In genomic region chr16:78430281-78430680, GRCh38 we compare ENCODE assay signal across 34 cellular contexts.
DNase-seq lines count a peak whose midpoint lies in the region; ATAC-seq, FAIRE-seq and TF ChIP-seq lines count a peak whose summit lies in the region.
"Had no signal": no experiment of that assay in that cellular context is flagged by ENCODE, and none has a peak within 500 bp of the region (broad histone marks: within the 10 kb centered on the region; RNA-seq: fewer than 3 reads in every experiment).

No MANE protein-coding gene starts in this region.

- H3K27ac ChIP-seq in HepG2 (ENCODE audit: extremely low read length, insufficient read depth, low read length) (no peak overlapping the region), right lobe of liver (no peak overlapping the region), SJSA1 (peak overlapping the region; percentile 56), esophagus muscularis mucosa (replicated peaks in 1 of 4) (no peak overlapping the region), trophoblast cell (ENCODE audit: low read depth, low read length) (no peak overlapping the region)
- H3K27ac ChIP-seq: 22Rv1; A549; BLaER1; BLaER1 treated with 17β-estradiol and CSF1 and Interleukin-3, amounts not matched to agents 10 nM and 100 nM; C4-2B had no signal

- 98% methylated on average over 4 of the region's 4 CpGs for WGBS in HepG2 (ENCODE audit: low lambda C conversion rate)
- WGBS in right lobe of liver (ENCODE audit: insufficient coverage, low coverage, low lambda C conversion rate, missing lambda C conversion rate): 0% methylated on average over 1 of the region's 4 CpGs
- WGBS in esophagus muscularis mucosa: 83% methylated on average over 4 of the region's 4 CpGs
- no CpG with 5 or more reads among the region's 4 CpGs for WGBS in trophoblast cell (ENCODE audit: extremely low coverage, insufficient coverage, insufficient read length)

- H3K27me3 ChIP-seq in HepG2 (ENCODE audit: control insufficient read depth in 1 of 2, insufficient read depth in 2 of 2, low read length in 2 of 2) (no peaks in the 10 kb centered on the region), right lobe of liver (no peaks in the 10 kb centered on the region), SJSA1 (replicated peaks) (no peaks in the 10 kb centered on the region), esophagus muscularis mucosa (no peaks in the 10 kb centered on the region), trophoblast cell (ENCODE audit: insufficient read depth, low read length) (no peaks in the 10 kb centered on the region)
- H3K27me3 ChIP-seq: BE2C; BLaER1; BLaER1 treated with 17β-estradiol and CSF1 and Interleukin-3, amounts not matched to agents 10 nM and 100 nM had no signal

- H3K4me2 ChIP-seq in HepG2 (ENCODE audit: low read depth, low read length) (no peak overlapping the region), trophoblast cell (ENCODE audit: low read length) (no peak overlapping the region)
- H3K4me2 ChIP-seq: A549; BLaER1; BLaER1 treated with 17β-estradiol and CSF1 and Interleukin-3, amounts not matched to agents 10 nM and 100 nM had no signal

- no peak overlapping the region for H2BK12ac ChIP-seq in trophoblast cell (ENCODE audit: low read length)

- no peak overlapping the region for H3K4ac ChIP-seq in trophoblast cell (ENCODE audit: low read depth, low read length)

- no peaks in the 10 kb centered on the region for H3K79me1 ChIP-seq in trophoblast cell (ENCODE audit: low read length)

- H3K79me2 ChIP-seq in HepG2 (ENCODE audit: insufficient read depth, low read length) (no peaks in the 10 kb centered on the region), trophoblast cell (ENCODE audit: control insufficient read depth, insufficient read depth, low read length, poor library complexity) (no peaks in the 10 kb centered on the region)

- intact Hi-C loops in HepG2 (cut with micrococcal nuclease; ENCODE audit: unreplicated experiment): no loop called here
- intact Hi-C loops in right lobe of liver (cut with DNase I): no loop called here
- intact Hi-C loops in esophagus muscularis mucosa (cut with DNase I): loop anchor here (10.0 kb wide), 1 partner anchor 305 kb away; no protein-coding TSS in a partner anchor

- no peak overlapping the region for H3K9ac ChIP-seq in HepG2 (ENCODE audit: insufficient read depth, low read depth, low read length)
- no peak overlapping the region for H3K9ac ChIP-seq in trophoblast cell (ENCODE audit: low read length)
- H3K9ac ChIP-seq: BLaER1; BLaER1 treated with 17β-estradiol and CSF1 and Interleukin-3, amounts not matched to agents 10 nM and 100 nM had no signal

- no peak for TF ChIP-seq EP300 in HepG2 (IDR thresholded peaks at IDR 0.05; ENCODE audit: low read depth in 2 of 2, low read length in 2 of 2)
- no peak for TF ChIP-seq EP300 in HepG2 (CRISPR knock-in tag; IDR thresholded peaks at IDR 0.05; ENCODE audit: borderline replicate concordance)
- no peak for TF ChIP-seq EP300 in esophagus muscularis mucosa (IDR thresholded peaks at IDR 0.05)

- no peak overlapping the region for H3K14ac ChIP-seq in trophoblast cell (ENCODE audit: low read length)

- in situ Hi-C loops in HepG2 (cut with HindIII; ENCODE audit: extremely low pct_ligation_motif_present, low pct_unique_long_range_greater_than_20kb): no loop called here

- no peak overlapping the region for H3K23ac ChIP-seq in trophoblast cell (ENCODE audit: low read length)

- peaks cover 0 to 10% of the 10 kb centered on the region in 2 experiments; a peak in 3 of 5 replicates for H3K36me3 ChIP-seq in HepG2 (replicated peaks in 1 of 2; ENCODE audit: control insufficient read depth in 1 of 2, insufficient read depth in 2 of 2, low read length in 2 of 2)
- H3K36me3 ChIP-seq in right lobe of liver: no peaks in the 10 kb centered on the region
- H3K36me3 ChIP-seq in SJSA1: no peaks in the 10 kb centered on the region
- H3K36me3 ChIP-seq in esophagus muscularis mucosa: peaks cover 0 to 6% (median 0%) of the 10 kb centered on the region in 4 donors
- H3K36me3 ChIP-seq in trophoblast cell (ENCODE audit: control insufficient read depth in 1 of 2, insufficient read depth in 2 of 2, low read length in 2 of 2): peaks cover 0 to 3% of the 10 kb centered on the region in 2 experiments
- H3K36me3 ChIP-seq: BE2C had no signal

- CTCF ChIA-PET in HepG2 (lab: Yijun Ruan, JAX; ENCODE audit: low intra/inter-chr PET ratio, low total read pairs): no interaction called here

- no peak overlapping the region for H4K91ac ChIP-seq in trophoblast cell (ENCODE audit: low read depth, low read length)

- no peak overlapping the region for H4K12ac ChIP-seq in trophoblast cell (ENCODE audit: low read depth, low read length)

- no peak overlapping the region for H2BK120ac ChIP-seq in trophoblast cell (ENCODE audit: insufficient read depth, low read length, poor library complexity)

- TF ChIP-seq POLR2A in HepG2 (IDR thresholded peaks at IDR 0.05; ENCODE audit: insufficient read depth in 1 of 2, low read depth in 2 of 2, low read length in 2 of 2) (no peak), right lobe of liver (IDR thresholded peaks at IDR 0.05) (no peak), esophagus muscularis mucosa (IDR thresholded peaks at IDR 0.05; ENCODE audit: low read depth) (no peak)

- POLR2A ChIA-PET in HepG2 (lab: Yijun Ruan, JAX): no interaction called here

- no TSS peak for BruUV-seq in HepG2 (replicated peaks; lab: Mats Ljungman, UMichigan)

- no peaks in the 10 kb centered on the region for H4K20me1 ChIP-seq in HepG2 (ENCODE audit: insufficient read depth, low read length)
- H4K20me1 ChIP-seq: BLaER1; BLaER1 treated with 17β-estradiol and CSF1 and Interleukin-3, amounts not matched to agents 10 nM and 100 nM had no signal

- no peak for TF ChIP-seq RAD21 in HepG2 (CRISPR knock-in tag; IDR thresholded peaks at IDR 0.05)

- H2AFZ ChIP-seq in HepG2 (ENCODE audit: low read length) (no peak overlapping the region), trophoblast cell (ENCODE audit: insufficient read depth, low read length, poor library complexity) (no peak overlapping the region)

- no peak overlapping the region for H3K18ac ChIP-seq in trophoblast cell (ENCODE audit: low read length)

- H4K8ac ChIP-seq in trophoblast cell (ENCODE audit: low read depth, low read length): no peak overlapping the region

- no peak overlapping the region for H2BK5ac ChIP-seq in trophoblast cell (ENCODE audit: low read depth, low read length, poor library complexity)

- no peak for FAIRE-seq in HepG2 (lab: Jason Lieb, UNC)
- FAIRE-seq: A204.1, A549, D721Med had no signal

- DNase-seq in HepG2 (ENCODE audit: low spot score) (no peak), right lobe of liver (no peak), SJSA1 (ENCODE audit: low read depth in 1 of 2, low spot score in 2 of 2) (no peak), esophagus muscularis mucosa (ENCODE audit: extremely low spot score) (peak; percentile 39), trophoblast cell (peak; percentile 71 to 93), AML-193 (lab: John Stamatoyannopoulos, UW) (no peak), occipital lobe (lab: John Stamatoyannopoulos, UW) (no peak)
- DNase-seq: 8988T; ACHN; BE2C; C1 segment of cervical spinal cord; Caco-2; Calu3; CD4-positive, alpha-beta memory T cell; CD4-positive, alpha-beta T cell; CD4-positive, CD25-positive, alpha-beta regulatory T cell; CD8-positive, alpha-beta memory T cell; CD8-positive, alpha-beta T cell; COR-L47; DMS 273 treated with DMSO at 0.1 percent for 48 hours; DMS153; DMS53; DMS79; DMS79 treated with DMSO at 0.1 percent for 48 hours; DND-41; EL had no signal

- H2AK5ac ChIP-seq in trophoblast cell (ENCODE audit: low read length): no peak overlapping the region

- no peaks in the 10 kb centered on the region for H3K9me3 ChIP-seq in HepG2 (ENCODE audit: low read length)
- H3K9me3 ChIP-seq in right lobe of liver: no peaks in the 10 kb centered on the region
- H3K9me3 ChIP-seq in SJSA1 (replicated peaks): no peaks in the 10 kb centered on the region
- H3K9me3 ChIP-seq in esophagus muscularis mucosa: no peaks in the 10 kb centered on the region
- H3K9me3 ChIP-seq in trophoblast cell (ENCODE audit: insufficient read depth, low read depth, low read length): no peaks in the 10 kb centered on the region
- H3K9me3 ChIP-seq: A549; BLaER1; BLaER1 treated with 17β-estradiol and CSF1 and Interleukin-3, amounts not matched to agents 10 nM and 100 nM; Caco-2 had no signal

- H3K4me3 ChIP-seq in HepG2 (replicated peaks in 1 of 3; ENCODE audit: insufficient read depth in 1 of 3, low read depth in 2 of 3, low read length in 3 of 3) (no peak overlapping the region), right lobe of liver (no peak overlapping the region), SJSA1 (no peak overlapping the region), esophagus muscularis mucosa (no peak overlapping the region), trophoblast cell (ENCODE audit: low read depth, low read length) (no peak overlapping the region)
- H3K4me3 ChIP-seq: A549; BLaER1; BLaER1 treated with 17β-estradiol and CSF1 and Interleukin-3, amounts not matched to agents 10 nM and 100 nM had no signal

- peaks cover 4% of the 10 kb centered on the region for H3K4me1 ChIP-seq in HepG2 (ENCODE audit: insufficient read depth, low read length)
- no peaks in the 10 kb centered on the region for H3K4me1 ChIP-seq in right lobe of liver
- H3K4me1 ChIP-seq in SJSA1 (replicated peaks): peaks cover 33% of the 10 kb centered on the region
- no peaks in the 10 kb centered on the region for H3K4me1 ChIP-seq in esophagus muscularis mucosa
- H3K4me1 ChIP-seq in trophoblast cell (ENCODE audit: control insufficient read depth in 1 of 2, insufficient read depth in 2 of 2, low read length in 2 of 2): no peaks in the 10 kb centered on the region
- H3K4me1 ChIP-seq: A549, BE2C, BLaER1, Caco-2 had no signal

- no peak for ATAC-seq in HepG2
- no peak for ATAC-seq in right lobe of liver
- ATAC-seq in HG03460 (IDR thresholded peaks at IDR 0.05; ENCODE audit: unreplicated experiment): no peak
- ATAC-seq: A549; CD8-positive, alpha-beta T cell had no signal

- no peak for TF ChIP-seq CTCF in HepG2 (CRISPR knock-in tag; IDR thresholded peaks at IDR 0.05)
- TF ChIP-seq CTCF in right lobe of liver (IDR thresholded peaks at IDR 0.05): no peak
- TF ChIP-seq CTCF in esophagus muscularis mucosa (IDR thresholded peaks at IDR 0.05): no peak

TF ChIP-seq in HepG2, 621 proteins besides CTCF, POLR2A, EP300 and RAD21:
- TF ChIP-seq ZNF747 (CRISPR knock-in tag; IDR thresholded peaks at IDR 0.05; ENCODE audit: borderline replicate concordance) (no peak), CEBPB (IDR thresholded peaks at IDR 0.05; ENCODE audit: borderline replicate concordance, low read depth, low read length) (peak; percentile 34; the same call in 1 of the 2 replicates)
TF ChIP-seq in HepG2: peak in this region for 1.

Comparison
In these comparisons a context has a peak if more than half of its experiments do, and no peak if none do; other contexts are left out.
1. DNase-seq: peak in esophagus muscularis mucosa (single experiment) and trophoblast cell (2 of 2); none in HepG2 (single experiment), right lobe of liver (0 of 3), SJSA1 (0 of 2), AML-193 (0 of 2) and occipital lobe (single experiment).